ENCODE assay signal across 9 cellular contexts in genomic region chr3:141336672-141337522, GRCh38. TPM values are rescaled to one million over a fixed set of nuclear protein-coding genes. Genes with fewer than 3 reads are reported as not detected.
A peak's percentile ranks its signal among the peaks of the same experiment; 100 is the strongest.
DNase-seq lines count a peak whose midpoint lies in the region; ATAC-seq lines count a peak whose summit lies in the region.
"Had no signal": no experiment of that assay in that cellular context is flagged by ENCODE, and none has a peak within 500 bp of the region (broad histone marks: within the 10 kb centered on the region; RNA-seq: fewer than 3 reads in every experiment).

No MANE protein-coding gene starts in this region.

- no peaks in the 10 kb centered on the region for H3K36me3 ChIP-seq in Karpas-422 (ENCODE audit: insufficient read depth, low read length)

- H3K9ac ChIP-seq in Karpas-422 (ENCODE audit: low read length): no peak overlapping the region

- peaks cover 11% of the 10 kb centered on the region for H3K4me1 ChIP-seq in Karpas-422 (ENCODE audit: low read length)

- peak; percentile 57 for DNase-seq in Karpas-422
- DNase-seq in caudate nucleus (lab: John Stamatoyannopoulos, UW): peak in 1 of 61 donors; percentile 15
- DNase-seq in stromal cell of bone marrow (ENCODE audit: low read depth): peak; percentile 84
- DNase-seq in activated naive CD8-positive, alpha-beta T cell treated with anti-CD3 and anti-CD28 coated beads for 36 hours: no peak
- no peak for DNase-seq in DMS 273 treated with DMSO at 0.1 percent for 48 hours (lab: John Stamatoyannopoulos, UW)
- no peak for DNase-seq in NCI-H69 (lab: John Stamatoyannopoulos, UW)

- H3K79me2 ChIP-seq in Karpas-422 (ENCODE audit: low read length): no peaks in the 10 kb centered on the region

- H2AFZ ChIP-seq in Karpas-422 (ENCODE audit: low read length): peak overlapping the region; percentile 33; the same call in 1 of the 2 replicates

- no peak overlapping the region for H3K27ac ChIP-seq in Karpas-422 (ENCODE audit: low read length)
- peak overlapping the region; percentile 20 for H3K27ac ChIP-seq in caudate nucleus (ENCODE audit: low read depth, low read length)

- H3K36me3 Mint-ChIP-seq in activated naive CD8-positive, alpha-beta T cell treated with anti-CD3 and anti-CD28 coated beads for 36 hours: no peaks in the 10 kb centered on the region

- H3K9me3 Mint-ChIP-seq in activated naive CD8-positive, alpha-beta T cell treated with anti-CD3 and anti-CD28 coated beads for 36 hours: peaks cover 2% of the 10 kb centered on the region
- H3K9me3 Mint-ChIP-seq: stimulated activated naive CD8-positive, alpha-beta T cell treated with anti-CD3 and anti-CD28 coated beads, Interleukin-15, Interleukin-2, amounts not matched to agents 100 ng/mL and 50 ng/mL, for 24 hours had no signal

- H3K4me2 ChIP-seq in Karpas-422 (ENCODE audit: low read depth, low read length, poor library complexity, severe bottlenecking): peak overlapping the region; percentile 1

- H3K9me2 ChIP-seq in Karpas-422 (replicated peaks; ENCODE audit: insufficient read depth, low read length): no peaks in the 10 kb centered on the region

- ATAC-seq in GM21723 (IDR thresholded peaks at IDR 0.05; ENCODE audit: unreplicated experiment): peak; percentile 95

- H3K4me3 Mint-ChIP-seq in activated naive CD8-positive, alpha-beta T cell treated with anti-CD3 and anti-CD28 coated beads for 36 hours: no peak overlapping the region
- H3K4me3 Mint-ChIP-seq: stimulated activated naive CD8-positive, alpha-beta T cell treated with anti-CD3 and anti-CD28 coated beads, Interleukin-15, Interleukin-2, amounts not matched to agents 100 ng/mL and 50 ng/mL, for 24 hours had no signal

- H3K9me3 ChIP-seq in Karpas-422 (ENCODE audit: low read length): no peaks in the 10 kb centered on the region

- no peaks in the 10 kb centered on the region for H3K27me3 ChIP-seq in Karpas-422 (ENCODE audit: low read length)

- peak overlapping the region; percentile 58; the same call in 1 of the 2 replicates for H3K4me3 ChIP-seq in GM08714 (ENCODE audit: low read length)
- no peak overlapping the region for H3K4me3 ChIP-seq in Karpas-422 (ENCODE audit: low read length)

- H3K27me3 Mint-ChIP-seq in activated naive CD8-positive, alpha-beta T cell treated with anti-CD3 and anti-CD28 coated beads for 36 hours: peaks cover 5% of the 10 kb centered on the region

- H3K27ac Mint-ChIP-seq in activated naive CD8-positive, alpha-beta T cell treated with anti-CD3 and anti-CD28 coated beads for 36 hours: no peak overlapping the region
- H3K27ac Mint-ChIP-seq: stimulated activated naive CD8-positive, alpha-beta T cell treated with anti-CD3 and anti-CD28 coated beads, Interleukin-15, Interleukin-2, amounts not matched to agents 100 ng/mL and 50 ng/mL, for 24 hours had no signal

- H3K4me1 Mint-ChIP-seq in activated naive CD8-positive, alpha-beta T cell treated with anti-CD3 and anti-CD28 coated beads for 36 hours: no peaks in the 10 kb centered on the region

- H4K20me1 ChIP-seq in Karpas-422 (ENCODE audit: insufficient read depth, low read depth, low read length): no peaks in the 10 kb centered on the region

RNA-seq across cellular contexts. Expression of gene ZBTB38, which starts 31.4 kb away (rescaled TPM):
- 18.0 and 38.0 TPM in 2 replicates for total RNA-seq in Karpas-422 (2014; rRNA removed; shearing (Covaris generic); ENCODE audit: low replicate concordance)
- total RNA-seq in activated naive CD8-positive, alpha-beta T cell treated with anti-CD3 and anti-CD28 coated beads for 36 hours: 10 to 100 TPM; 14.7 to 16.7 TPM

Comparison
In these comparisons a context has a peak if more than half of its experiments do, and no peak if none do; other contexts are left out.
1. DNase-seq: peak in Karpas-422 (single experiment) and stromal cell of bone marrow (single experiment); none in activated naive CD8-positive, alpha-beta T cell treated with anti-CD3 and anti-CD28 coated beads for 36 hours (single experiment), DMS 273 treated with DMSO at 0.1 percent for 48 hours (single experiment) and NCI-H69 (single experiment).